ENCODE assay signal across 8 cellular contexts in genomic region chr4:87975466-87975865, GRCh38. TPM values are rescaled to one million over a fixed set of nuclear protein-coding genes. Genes with fewer than 3 reads are reported as not detected.
DNase-seq lines count a peak whose midpoint lies in the region; ATAC-seq and TF ChIP-seq lines count a peak whose summit lies in the region.

TSS of gene SPP1 (plus strand) at chr4:87975714. CDS start at chr4:87976896, 1,182 bp downstream.

- no peak for TF ChIP-seq POLR2A in gastroesophageal sphincter (IDR thresholded peaks at IDR 0.05)

- H2AFZ ChIP-seq in PC-9: no peak within 1 kb of the TSS

- POLR2A ChIA-PET in PC-9 (lab: Charles Lee; ENCODE audit: unreplicated experiment): no interaction called here

- H3K36me3 ChIP-seq in PC-9 (ENCODE audit: low read depth) (0 out of 2 replicates have a peak, but pooled peaks cover 3% of the 10 kb centered on the region), gastroesophageal sphincter (no peaks in the 10 kb centered on the region)

- WGBS in gastroesophageal sphincter (ENCODE audit: low coverage in 1 of 2), 2 donors: 37 to 40% methylated on average over 8 of the region's 8 CpGs

- peaks cover 24% of the 10 kb centered on the region; the same call in 1 of the 2 replicates for H3F3A ChIP-seq in PC-9 (ENCODE audit: insufficient read depth, low read depth)

- peaks cover 23% of the 10 kb centered on the region for H3K79me2 ChIP-seq in PC-9 (ENCODE audit: low read depth)

- intact Hi-C loops in PC-9 (cut with micrococcal nuclease; ENCODE audit: unreplicated experiment): no loop called here

- no peak for TF ChIP-seq CTCF in PC-9 (conservative IDR thresholded peaks at IDR 0.05)
- TF ChIP-seq CTCF in mesothelial cell of epicardium (IDR thresholded peaks at IDR 0.05; ENCODE audit: unreplicated experiment): no peak
- no peak for TF ChIP-seq CTCF in gastroesophageal sphincter (IDR thresholded peaks at IDR 0.05)
- no peak for TF ChIP-seq CTCF in coronary artery (IDR thresholded peaks at IDR 0.05)

- H3K9me3 ChIP-seq in PC-9 (ENCODE audit: insufficient read depth, low read depth) (no peaks in the 10 kb centered on the region), gastroesophageal sphincter (no peaks in the 10 kb centered on the region)

- CTCF ChIA-PET in PC-9 (lab: Charles Lee): interaction anchor here (0.5 kb wide), 1 partner anchor 794 kb away, joined by 8 read pairs; no protein-coding TSS in a partner anchor

- DNase-seq in activated T-cell treated with anti-CD3 and anti-CD28 coated beads for 4 hours: peak; percentile 1
- DNase-seq in activated T-cell treated with anti-CD3 and anti-CD28 coated beads, Interleukin-2, amount 50 U/mL, for 1 hour: no peak
- peak; percentile 63 to 64 for DNase-seq in PC-9
- no peak for DNase-seq in central memory CD8-positive, alpha-beta T cell (ENCODE audit: low spot score in 2 of 2)
- DNase-seq in mesothelial cell of epicardium (ENCODE audit: low spot score in 2 of 2, unreplicated experiment in 2 of 2): no peak
- DNase-seq in coronary artery (ENCODE audit: low spot score): no peak

- H3K27ac Mint-ChIP-seq in central memory CD8-positive, alpha-beta T cell (ENCODE audit: low read depth): no peak within 1 kb of the TSS
- H3K27ac Mint-ChIP-seq in mesothelial cell of epicardium: no peak within 1 kb of the TSS

- H3K9me3 Mint-ChIP-seq in central memory CD8-positive, alpha-beta T cell: no peaks in the 10 kb centered on the region
- H3K9me3 Mint-ChIP-seq in mesothelial cell of epicardium: no peaks in the 10 kb centered on the region

- no peaks in the 10 kb centered on the region for H3K36me3 Mint-ChIP-seq in central memory CD8-positive, alpha-beta T cell (ENCODE audit: insufficient read depth)
- no peaks in the 10 kb centered on the region for H3K36me3 Mint-ChIP-seq in mesothelial cell of epicardium

- ATAC-seq in HG02943 (IDR thresholded peaks at IDR 0.05; ENCODE audit: low read depth, unreplicated experiment) (peak; percentile 85), gastroesophageal sphincter (no peak)
- ATAC-seq in central memory CD8-positive, alpha-beta T cell (replicated peaks; ENCODE audit: extremely low read depth, poor library complexity, severe bottlenecking): peak; percentile 21

- TF ChIP-seq EP300 in gastroesophageal sphincter (IDR thresholded peaks at IDR 0.05): no peak

- H3K27me3 Mint-ChIP-seq in central memory CD8-positive, alpha-beta T cell: peaks cover 48% of the 10 kb centered on the region
- peaks cover 4% of the 10 kb centered on the region for H3K27me3 Mint-ChIP-seq in mesothelial cell of epicardium (ENCODE audit: low read depth)

- no TSS peak for BruUV-seq in PC-9 (replicated peaks; lab: Mats Ljungman, UMichigan)

- H3K27ac ChIP-seq in PC-9 (peak within 1 kb of the TSS; percentile 91), gastroesophageal sphincter (no peak within 1 kb of the TSS), coronary artery (no peak within 1 kb of the TSS)

- peaks cover 30% of the 10 kb centered on the region for H3K4me1 ChIP-seq in PC-9 (replicated peaks; ENCODE audit: insufficient read depth)
- peaks cover 0 to 9% (median 0%) of the 10 kb centered on the region in 3 donors for H3K4me1 ChIP-seq in gastroesophageal sphincter

- H3K4me2 ChIP-seq in PC-9: peak within 1 kb of the TSS; percentile 80

- peaks cover 6% of the 10 kb centered on the region for H3K4me1 Mint-ChIP-seq in central memory CD8-positive, alpha-beta T cell
- H3K4me1 Mint-ChIP-seq in mesothelial cell of epicardium: peaks cover 20% of the 10 kb centered on the region

- H3K4me3 Mint-ChIP-seq in central memory CD8-positive, alpha-beta T cell: no peak within 1 kb of the TSS
- H3K4me3 Mint-ChIP-seq in mesothelial cell of epicardium: peak within 1 kb of the TSS; percentile 34

- no peaks in the 10 kb centered on the region for H3K9me2 ChIP-seq in PC-9 (ENCODE audit: insufficient read depth)

- H3K4me3 ChIP-seq in PC-9: peak within 1 kb of the TSS; percentile 62
- no peak within 1 kb of the TSS for H3K4me3 ChIP-seq in gastroesophageal sphincter
- no peak within 1 kb of the TSS for H3K4me3 ChIP-seq in coronary artery

- H4K20me1 ChIP-seq in PC-9 (ENCODE audit: insufficient read depth): no peaks in the 10 kb centered on the region

- H3K27me3 ChIP-seq in PC-9 (ENCODE audit: insufficient read depth, low read depth) (no peaks in the 10 kb centered on the region), gastroesophageal sphincter (no peaks in the 10 kb centered on the region)

RNA-seq across cellular contexts. Expression of gene SPP1, which starts in this region (rescaled TPM):
- total RNA-seq in PC-9 (2021) (212 and 249 TPM in 2 replicates), mesothelial cell of epicardium (23.9 to 33.3 TPM (median 30.3 TPM) in 3 replicates), gastroesophageal sphincter (10 to 100 TPM in 2 of 4 donors, 1 to 10 TPM in 2; 5.6 to 37.8 (median 10.3) TPM)

Comparison
In these comparisons a context has a peak if more than half of its experiments do, and no peak if none do; other contexts are left out.
1. DNase-seq: peak in activated T-cell treated with anti-CD3 and anti-CD28 coated beads for 4 hours (single experiment) and PC-9 (2 of 2); none in activated T-cell treated with anti-CD3 and anti-CD28 coated beads, Interleukin-2, amount 50 U/mL, for 1 hour (single experiment), central memory CD8-positive, alpha-beta T cell (0 of 2), mesothelial cell of epicardium (0 of 2) and coronary artery (single experiment).